ENCODE assay signal across 1 cellular context in the genomic region with DNA sequence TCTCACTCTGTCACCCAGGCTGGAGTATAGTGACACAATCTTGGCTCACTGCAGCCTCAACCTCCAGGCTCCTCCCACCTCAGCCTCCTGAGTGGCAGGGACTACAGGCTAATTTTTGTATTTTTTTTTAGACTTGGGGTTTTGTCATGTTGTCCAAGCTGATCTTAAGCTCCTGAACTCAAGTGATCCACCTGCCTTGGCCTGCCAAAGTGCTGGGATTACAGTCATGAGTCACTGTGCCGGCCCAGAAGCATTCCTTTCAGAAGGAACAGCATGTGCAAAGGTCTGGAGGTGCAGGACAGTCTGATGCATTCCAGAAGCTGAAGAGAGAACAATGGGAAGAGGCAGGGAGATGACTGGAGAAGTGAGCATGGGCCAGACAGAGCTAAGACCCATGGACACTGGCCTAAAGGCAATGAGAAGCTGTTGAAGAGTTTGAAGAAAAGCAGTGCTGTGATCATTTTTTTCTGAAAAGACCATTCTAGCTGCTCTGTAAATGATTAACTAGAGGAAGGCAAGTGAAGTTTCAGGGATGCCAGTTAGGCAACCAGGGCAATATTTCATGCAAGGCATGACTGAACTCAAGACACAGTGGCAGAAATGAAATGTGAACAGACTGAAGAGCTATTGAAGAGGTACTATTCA.
TF ChIP-seq lines count a peak whose summit lies in the region.

No MANE protein-coding gene starts in this region.

TF ChIP-seq in HepG2, 621 proteins besides CTCF, POLR2A, EP300 and RAD21 (continued from another document and continues in another):
- TF ChIP-seq, protein P1, sequence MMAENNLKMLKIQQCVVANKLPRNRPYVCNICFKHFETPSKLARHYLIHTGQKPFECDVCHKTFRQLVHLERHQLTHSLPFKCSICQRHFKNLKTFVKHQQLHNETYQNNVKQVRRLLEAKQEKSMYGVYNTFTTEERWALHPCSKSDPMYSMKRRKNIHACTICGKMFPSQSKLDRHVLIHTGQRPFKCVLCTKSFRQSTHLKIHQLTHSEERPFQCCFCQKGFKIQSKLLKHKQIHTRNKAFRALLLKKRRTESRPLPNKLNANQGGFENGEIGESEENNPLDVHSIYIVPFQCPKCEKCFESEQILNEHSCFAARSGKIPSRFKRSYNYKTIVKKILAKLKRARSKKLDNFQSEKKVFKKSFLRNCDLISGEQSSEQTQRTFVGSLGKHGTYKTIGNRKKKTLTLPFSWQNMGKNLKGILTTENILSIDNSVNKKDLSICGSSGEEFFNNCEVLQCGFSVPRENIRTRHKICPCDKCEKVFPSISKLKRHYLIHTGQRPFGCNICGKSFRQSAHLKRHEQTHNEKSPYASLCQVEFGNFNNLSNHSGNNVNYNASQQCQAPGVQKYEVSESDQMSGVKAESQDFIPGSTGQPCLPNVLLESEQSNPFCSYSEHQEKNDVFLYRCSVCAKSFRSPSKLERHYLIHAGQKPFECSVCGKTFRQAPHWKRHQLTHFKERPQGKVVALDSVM (CRISPR knock-in tag; IDR thresholded peaks at IDR 0.05) = peak; percentile 75
- TF ChIP-seq ZNF788 (CRISPR knock-in tag; IDR thresholded peaks at IDR 0.05; ENCODE audit: borderline replicate concordance) (peak; percentile 60; the same call in 1 of the 2 replicates), HDAC1 (CRISPR knock-in tag; IDR thresholded peaks at IDR 0.05) (peak; percentile 67; the same call in 1 of the 2 replicates), SALL1 (CRISPR knock-in tag; IDR thresholded peaks at IDR 0.05) (peak; percentile 69), HOXA5 (CRISPR knock-in tag; IDR thresholded peaks at IDR 0.05) (peak; percentile 64; the same call in 1 of the 2 replicates), GABPB1 (CRISPR knock-in tag; IDR thresholded peaks at IDR 0.05) (0 out of 2 replicates have a peak, but pooled peaks have one; percentile 12), ZNF501 (CRISPR knock-in tag; IDR thresholded peaks at IDR 0.05) (no peak), U2AF1 (optimal IDR thresholded peaks at IDR 0.05; ENCODE audit: low read depth, low read length) (no peak), ZSCAN9 (CRISPR knock-in tag; IDR thresholded peaks at IDR 0.05; ENCODE audit: borderline replicate concordance) (0 out of 2 replicates have a peak, but pooled peaks have one; percentile 65), CEBPG (CRISPR knock-in tag; IDR thresholded peaks at IDR 0.05) (peak; percentile 80), SKI (IDR thresholded peaks at IDR 0.05; ENCODE audit: partially characterized antibody) (peak; percentile 24), NCOA1 (CRISPR knock-in tag; IDR thresholded peaks at IDR 0.05) (no peak), NCOR1 (IDR thresholded peaks at IDR 0.05; ENCODE audit: borderline replicate concordance, low read length) (peak; percentile 27; the same call in 1 of the 2 replicates), SALL2 (CRISPR knock-in tag; IDR thresholded peaks at IDR 0.05) (0 out of 2 replicates have a peak, but pooled peaks have one; percentile 42), POGZ (CRISPR knock-in tag; IDR thresholded peaks at IDR 0.05) (peak; percentile 92), FOXP1 (IDR thresholded peaks at IDR 0.05) (no peak), FOXP1 (CRISPR knock-in tag; IDR thresholded peaks at IDR 0.05) (0 out of 2 replicates have a peak, but pooled peaks have one; percentile 8), RFX5 (IDR thresholded peaks at IDR 0.05; ENCODE audit: low read depth, low read length) (peak; percentile 45; the same call in 1 of the 2 replicates), ZMYM4 (CRISPR knock-in tag; IDR thresholded peaks at IDR 0.05) (peak; percentile 85), TBX2 (CRISPR knock-in tag; IDR thresholded peaks at IDR 0.05; ENCODE audit: borderline replicate concordance) (peak; percentile 55; the same call in 1 of the 2 replicates), BCL6 (CRISPR knock-in tag; IDR thresholded peaks at IDR 0.05) (no peak), HOXA3 (CRISPR knock-in tag; IDR thresholded peaks at IDR 0.05) (peak; percentile 30; the same call in 1 of the 2 replicates), NAIF1 (CRISPR knock-in tag; IDR thresholded peaks at IDR 0.05; ENCODE audit: borderline replicate concordance) (0 out of 2 replicates have a peak, but pooled peaks have one; percentile 45), ZNF644 (CRISPR knock-in tag; IDR thresholded peaks at IDR 0.05; ENCODE audit: low read depth) (peak; percentile 79), BRD4 (CRISPR knock-in tag; IDR thresholded peaks at IDR 0.05) (no peak), DMAP1 (CRISPR knock-in tag; IDR thresholded peaks at IDR 0.05) (peak; percentile 43; the same call in 1 of the 2 replicates), ZFX (CRISPR knock-in tag; IDR thresholded peaks at IDR 0.05; ENCODE audit: low read depth) (0 out of 2 replicates have a peak, but pooled peaks have one; percentile 20), ZNF264 (CRISPR knock-in tag; IDR thresholded peaks at IDR 0.05) (peak; percentile 30; the same call in 1 of the 2 replicates), ZNF772 (CRISPR knock-in tag; IDR thresholded peaks at IDR 0.05) (peak; percentile 36; the same call in 1 of the 2 replicates)
- TF ChIP-seq, protein P2, sequence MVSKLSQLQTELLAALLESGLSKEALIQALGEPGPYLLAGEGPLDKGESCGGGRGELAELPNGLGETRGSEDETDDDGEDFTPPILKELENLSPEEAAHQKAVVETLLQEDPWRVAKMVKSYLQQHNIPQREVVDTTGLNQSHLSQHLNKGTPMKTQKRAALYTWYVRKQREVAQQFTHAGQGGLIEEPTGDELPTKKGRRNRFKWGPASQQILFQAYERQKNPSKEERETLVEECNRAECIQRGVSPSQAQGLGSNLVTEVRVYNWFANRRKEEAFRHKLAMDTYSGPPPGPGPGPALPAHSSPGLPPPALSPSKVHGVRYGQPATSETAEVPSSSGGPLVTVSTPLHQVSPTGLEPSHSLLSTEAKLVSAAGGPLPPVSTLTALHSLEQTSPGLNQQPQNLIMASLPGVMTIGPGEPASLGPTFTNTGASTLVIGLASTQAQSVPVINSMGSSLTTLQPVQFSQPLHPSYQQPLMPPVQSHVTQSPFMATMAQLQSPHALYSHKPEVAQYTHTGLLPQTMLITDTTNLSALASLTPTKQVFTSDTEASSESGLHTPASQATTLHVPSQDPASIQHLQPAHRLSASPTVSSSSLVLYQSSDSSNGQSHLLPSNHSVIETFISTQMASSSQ (IDR thresholded peaks at IDR 0.05; ENCODE audit: low read depth) = peak; percentile 94
- TF ChIP-seq, protein P2 (CRISPR knock-in tag; IDR thresholded peaks at IDR 0.05; ENCODE audit: borderline replicate concordance) = peak; percentile 95
- TF ChIP-seq, protein P3, sequence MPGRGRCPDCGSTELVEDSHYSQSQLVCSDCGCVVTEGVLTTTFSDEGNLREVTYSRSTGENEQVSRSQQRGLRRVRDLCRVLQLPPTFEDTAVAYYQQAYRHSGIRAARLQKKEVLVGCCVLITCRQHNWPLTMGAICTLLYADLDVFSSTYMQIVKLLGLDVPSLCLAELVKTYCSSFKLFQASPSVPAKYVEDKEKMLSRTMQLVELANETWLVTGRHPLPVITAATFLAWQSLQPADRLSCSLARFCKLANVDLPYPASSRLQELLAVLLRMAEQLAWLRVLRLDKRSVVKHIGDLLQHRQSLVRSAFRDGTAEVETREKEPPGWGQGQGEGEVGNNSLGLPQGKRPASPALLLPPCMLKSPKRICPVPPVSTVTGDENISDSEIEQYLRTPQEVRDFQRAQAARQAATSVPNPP (CRISPR knock-in tag; IDR thresholded peaks at IDR 0.05) = 0 out of 2 replicates have a peak, but pooled peaks have one; percentile 27
- TF ChIP-seq, protein P4, sequence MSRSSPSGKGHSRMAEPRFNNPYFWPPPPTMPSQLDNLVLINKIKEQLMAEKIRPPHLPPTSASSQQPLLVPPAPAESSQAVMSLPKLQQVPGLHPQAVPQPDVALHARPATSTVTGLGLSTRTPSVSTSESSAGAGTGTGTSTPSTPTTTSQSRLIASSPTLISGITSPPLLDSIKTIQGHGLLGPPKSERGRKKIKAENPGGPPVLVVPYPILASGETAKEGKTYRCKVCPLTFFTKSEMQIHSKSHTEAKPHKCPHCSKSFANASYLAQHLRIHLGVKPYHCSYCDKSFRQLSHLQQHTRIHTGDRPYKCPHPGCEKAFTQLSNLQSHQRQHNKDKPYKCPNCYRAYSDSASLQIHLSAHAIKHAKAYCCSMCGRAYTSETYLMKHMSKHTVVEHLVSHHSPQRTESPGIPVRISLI (CRISPR knock-in tag; IDR thresholded peaks at IDR 0.05; ENCODE audit: borderline replicate concordance) = peak; percentile 69
- TF ChIP-seq, protein P5, sequence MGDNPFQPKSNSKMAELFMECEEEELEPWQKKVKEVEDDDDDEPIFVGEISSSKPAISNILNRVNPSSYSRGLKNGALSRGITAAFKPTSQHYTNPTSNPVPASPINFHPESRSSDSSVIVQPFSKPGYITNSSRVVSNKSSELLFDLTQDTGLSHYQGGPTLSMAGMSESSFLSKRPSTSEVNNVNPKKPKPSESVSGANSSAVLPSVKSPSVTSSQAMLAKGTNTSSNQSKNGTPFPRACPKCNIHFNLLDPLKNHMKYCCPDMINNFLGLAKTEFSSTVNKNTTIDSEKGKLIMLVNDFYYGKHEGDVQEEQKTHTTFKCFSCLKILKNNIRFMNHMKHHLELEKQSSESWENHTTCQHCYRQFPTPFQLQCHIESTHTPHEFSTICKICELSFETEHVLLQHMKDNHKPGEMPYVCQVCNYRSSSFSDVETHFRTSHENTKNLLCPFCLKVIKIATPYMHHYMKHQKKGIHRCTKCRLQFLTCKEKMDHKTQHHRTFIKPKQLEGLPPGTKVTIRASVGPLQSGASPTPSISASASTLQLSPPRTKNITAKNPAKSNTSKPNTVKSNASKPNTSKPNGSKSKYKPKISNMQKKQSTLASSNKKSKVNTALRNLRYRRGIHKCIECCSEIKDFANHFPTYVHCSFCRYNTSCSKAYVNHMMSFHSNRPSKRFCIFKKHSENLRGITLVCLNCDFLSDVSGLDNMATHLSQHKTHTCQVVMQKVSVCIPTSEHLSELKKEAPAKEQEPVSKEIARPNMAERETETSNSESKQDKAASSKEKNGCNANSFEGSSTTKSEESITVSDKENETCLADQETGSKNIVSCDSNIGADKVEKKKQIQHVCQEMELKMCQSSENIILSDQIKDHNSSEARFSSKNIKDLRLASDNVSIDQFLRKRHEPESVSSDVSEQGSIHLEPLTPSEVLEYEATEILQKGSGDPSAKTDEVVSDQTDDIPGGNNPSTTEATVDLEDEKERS (CRISPR knock-in tag; IDR thresholded peaks at IDR 0.05) = peak; percentile 89
- TF ChIP-seq, protein P6, sequence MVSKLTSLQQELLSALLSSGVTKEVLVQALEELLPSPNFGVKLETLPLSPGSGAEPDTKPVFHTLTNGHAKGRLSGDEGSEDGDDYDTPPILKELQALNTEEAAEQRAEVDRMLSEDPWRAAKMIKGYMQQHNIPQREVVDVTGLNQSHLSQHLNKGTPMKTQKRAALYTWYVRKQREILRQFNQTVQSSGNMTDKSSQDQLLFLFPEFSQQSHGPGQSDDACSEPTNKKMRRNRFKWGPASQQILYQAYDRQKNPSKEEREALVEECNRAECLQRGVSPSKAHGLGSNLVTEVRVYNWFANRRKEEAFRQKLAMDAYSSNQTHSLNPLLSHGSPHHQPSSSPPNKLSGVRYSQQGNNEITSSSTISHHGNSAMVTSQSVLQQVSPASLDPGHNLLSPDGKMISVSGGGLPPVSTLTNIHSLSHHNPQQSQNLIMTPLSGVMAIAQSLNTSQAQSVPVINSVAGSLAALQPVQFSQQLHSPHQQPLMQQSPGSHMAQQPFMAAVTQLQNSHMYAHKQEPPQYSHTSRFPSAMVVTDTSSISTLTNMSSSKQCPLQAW (CRISPR knock-in tag; IDR thresholded peaks at IDR 0.05) = peak; percentile 81
- TF ChIP-seq, protein P7, sequence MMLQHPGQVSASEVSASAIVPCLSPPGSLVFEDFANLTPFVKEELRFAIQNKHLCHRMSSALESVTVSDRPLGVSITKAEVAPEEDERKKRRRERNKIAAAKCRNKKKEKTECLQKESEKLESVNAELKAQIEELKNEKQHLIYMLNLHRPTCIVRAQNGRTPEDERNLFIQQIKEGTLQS (CRISPR knock-in tag; IDR thresholded peaks at IDR 0.05) = peak; percentile 69; the same call in 1 of the 2 replicates
- TF ChIP-seq, protein P8, sequence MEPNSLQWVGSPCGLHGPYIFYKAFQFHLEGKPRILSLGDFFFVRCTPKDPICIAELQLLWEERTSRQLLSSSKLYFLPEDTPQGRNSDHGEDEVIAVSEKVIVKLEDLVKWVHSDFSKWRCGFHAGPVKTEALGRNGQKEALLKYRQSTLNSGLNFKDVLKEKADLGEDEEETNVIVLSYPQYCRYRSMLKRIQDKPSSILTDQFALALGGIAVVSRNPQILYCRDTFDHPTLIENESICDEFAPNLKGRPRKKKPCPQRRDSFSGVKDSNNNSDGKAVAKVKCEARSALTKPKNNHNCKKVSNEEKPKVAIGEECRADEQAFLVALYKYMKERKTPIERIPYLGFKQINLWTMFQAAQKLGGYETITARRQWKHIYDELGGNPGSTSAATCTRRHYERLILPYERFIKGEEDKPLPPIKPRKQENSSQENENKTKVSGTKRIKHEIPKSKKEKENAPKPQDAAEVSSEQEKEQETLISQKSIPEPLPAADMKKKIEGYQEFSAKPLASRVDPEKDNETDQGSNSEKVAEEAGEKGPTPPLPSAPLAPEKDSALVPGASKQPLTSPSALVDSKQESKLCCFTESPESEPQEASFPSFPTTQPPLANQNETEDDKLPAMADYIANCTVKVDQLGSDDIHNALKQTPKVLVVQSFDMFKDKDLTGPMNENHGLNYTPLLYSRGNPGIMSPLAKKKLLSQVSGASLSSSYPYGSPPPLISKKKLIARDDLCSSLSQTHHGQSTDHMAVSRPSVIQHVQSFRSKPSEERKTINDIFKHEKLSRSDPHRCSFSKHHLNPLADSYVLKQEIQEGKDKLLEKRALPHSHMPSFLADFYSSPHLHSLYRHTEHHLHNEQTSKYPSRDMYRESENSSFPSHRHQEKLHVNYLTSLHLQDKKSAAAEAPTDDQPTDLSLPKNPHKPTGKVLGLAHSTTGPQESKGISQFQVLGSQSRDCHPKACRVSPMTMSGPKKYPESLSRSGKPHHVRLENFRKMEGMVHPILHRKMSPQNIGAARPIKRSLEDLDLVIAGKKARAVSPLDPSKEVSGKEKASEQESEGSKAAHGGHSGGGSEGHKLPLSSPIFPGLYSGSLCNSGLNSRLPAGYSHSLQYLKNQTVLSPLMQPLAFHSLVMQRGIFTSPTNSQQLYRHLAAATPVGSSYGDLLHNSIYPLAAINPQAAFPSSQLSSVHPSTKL (CRISPR knock-in tag; IDR thresholded peaks at IDR 0.05) = peak; percentile 48
